ENCODE assay signal across 13 cellular contexts in genomic region chr11:130269544-130269943, GRCh38. TPM values are rescaled to one million over a fixed set of nuclear protein-coding genes. Genes with fewer than 3 reads are reported as not detected.
A peak's percentile ranks its signal among the peaks of the same experiment; 100 is the strongest.
DNase-seq lines count a peak whose midpoint lies in the region; ATAC-seq lines count a peak whose summit lies in the region.
"Had no signal": no experiment of that assay in that cellular context is flagged by ENCODE, and none has a peak within 500 bp of the region (broad histone marks: within the 10 kb centered on the region; RNA-seq: fewer than 3 reads in every experiment).

No MANE protein-coding gene starts in this region.

- DNase-seq in CD1c-positive myeloid dendritic cell (ENCODE audit: extremely low spot score): peak; percentile 43
- no peak for DNase-seq in activated CD4-positive, alpha-beta T cell treated with anti-CD3 and anti-CD28 coated beads, Interleukin-2, amount 10 ng/mL, durations not matched to agents 7 days and 5 days
- no peak for DNase-seq in DMS53 (lab: John Stamatoyannopoulos, UW)
- no peak for DNase-seq in immature natural killer cell
- DNase-seq in activated naive CD4-positive, alpha-beta T cell treated with anti-CD3 and anti-CD28 coated beads, Interleukin-2, amount 50 U/mL, for 16 hours: no peak
- DNase-seq: naive thymus-derived CD4-positive, alpha-beta T cell; NCI-H1417; SIG-M5; stimulated activated CD4-positive, alpha-beta T cell treated with anti-CD3 and anti-CD28 coated beads, Interleukin-15, amount 100 ng/mL, for 24 hours had no signal

- peaks cover 22% of the 10 kb centered on the region for H3K36me3 Mint-ChIP-seq in activated CD4-positive, alpha-beta T cell treated with anti-CD3 and anti-CD28 coated beads, Interleukin-2, amount 10 ng/mL, durations not matched to agents 7 days and 5 days (ENCODE audit: low read depth)
- H3K36me3 Mint-ChIP-seq in immature natural killer cell: peaks cover 5 to 15% (median 7%) of the 10 kb centered on the region in 3 donors

- POLR2A ChIA-PET in activated CD4-positive, alpha-beta T cell treated with anti-CD3 and anti-CD28 coated beads, Interleukin-2, amount 10 ng/mL, durations not matched to agents 7 days and 5 days (lab: Charles Lee): no interaction called here

- H3K4me1 Mint-ChIP-seq in activated CD4-positive, alpha-beta T cell treated with anti-CD3 and anti-CD28 coated beads, Interleukin-2, amount 10 ng/mL, durations not matched to agents 7 days and 5 days: peaks cover 6% of the 10 kb centered on the region
- H3K4me1 Mint-ChIP-seq in immature natural killer cell: peaks cover 2 to 61% of the 10 kb centered on the region in 2 donors

- ATAC-seq in GM19372 (IDR thresholded peaks at IDR 0.05; ENCODE audit: low read depth, unreplicated experiment) (peak; percentile 91), HG02852 (IDR thresholded peaks at IDR 0.05; ENCODE audit: unreplicated experiment) (peak; percentile 90), HG03571 (IDR thresholded peaks at IDR 0.05; ENCODE audit: unreplicated experiment) (peak; percentile 91)
- ATAC-seq: A549; naive thymus-derived CD4-positive, alpha-beta T cell had no signal

- CTCF ChIA-PET in activated CD4-positive, alpha-beta T cell treated with anti-CD3 and anti-CD28 coated beads, Interleukin-2, amount 10 ng/mL, durations not matched to agents 7 days and 5 days (lab: Charles Lee): no interaction called here

- no peaks in the 10 kb centered on the region for H3K9me3 Mint-ChIP-seq in activated CD4-positive, alpha-beta T cell treated with anti-CD3 and anti-CD28 coated beads, Interleukin-2, amount 10 ng/mL, durations not matched to agents 7 days and 5 days
- H3K9me3 Mint-ChIP-seq in immature natural killer cell: no peaks in the 10 kb centered on the region
- H3K9me3 Mint-ChIP-seq: naive thymus-derived CD4-positive, alpha-beta T cell had no signal

- H3K27ac Mint-ChIP-seq in activated CD4-positive, alpha-beta T cell treated with anti-CD3 and anti-CD28 coated beads, Interleukin-2, amount 10 ng/mL, durations not matched to agents 7 days and 5 days: no peak overlapping the region
- no peak overlapping the region for H3K27ac Mint-ChIP-seq in immature natural killer cell

- H3K4me3 Mint-ChIP-seq in activated CD4-positive, alpha-beta T cell treated with anti-CD3 and anti-CD28 coated beads, Interleukin-2, amount 10 ng/mL, durations not matched to agents 7 days and 5 days: no peak overlapping the region
- no peak overlapping the region for H3K4me3 Mint-ChIP-seq in immature natural killer cell
- H3K4me3 Mint-ChIP-seq: naive thymus-derived CD4-positive, alpha-beta T cell had no signal

- H3K27me3 Mint-ChIP-seq in activated CD4-positive, alpha-beta T cell treated with anti-CD3 and anti-CD28 coated beads, Interleukin-2, amount 10 ng/mL, durations not matched to agents 7 days and 5 days: no peaks in the 10 kb centered on the region
- H3K27me3 Mint-ChIP-seq in immature natural killer cell (ENCODE audit: low read depth in 3 of 3): no peaks in the 10 kb centered on the region
- H3K27me3 Mint-ChIP-seq: naive thymus-derived CD4-positive, alpha-beta T cell had no signal

RNA-seq across cellular contexts. Expression of gene ZBTB44, which starts 45.2 kb away (rescaled TPM):
- total RNA-seq in activated CD4-positive, alpha-beta T cell treated with anti-CD3 and anti-CD28 coated beads, Interleukin-2, amount 10 ng/mL, durations not matched to agents 7 days and 5 days: 10 to 100 TPM; 55.4 to 61.5 TPM
- 10 to 100 TPM; 10.4 to 14.0 (median 10.7) TPM for polyA plus RNA-seq in immature natural killer cell
